ENCODE assay signal across 1 cellular context in the genomic region with DNA sequence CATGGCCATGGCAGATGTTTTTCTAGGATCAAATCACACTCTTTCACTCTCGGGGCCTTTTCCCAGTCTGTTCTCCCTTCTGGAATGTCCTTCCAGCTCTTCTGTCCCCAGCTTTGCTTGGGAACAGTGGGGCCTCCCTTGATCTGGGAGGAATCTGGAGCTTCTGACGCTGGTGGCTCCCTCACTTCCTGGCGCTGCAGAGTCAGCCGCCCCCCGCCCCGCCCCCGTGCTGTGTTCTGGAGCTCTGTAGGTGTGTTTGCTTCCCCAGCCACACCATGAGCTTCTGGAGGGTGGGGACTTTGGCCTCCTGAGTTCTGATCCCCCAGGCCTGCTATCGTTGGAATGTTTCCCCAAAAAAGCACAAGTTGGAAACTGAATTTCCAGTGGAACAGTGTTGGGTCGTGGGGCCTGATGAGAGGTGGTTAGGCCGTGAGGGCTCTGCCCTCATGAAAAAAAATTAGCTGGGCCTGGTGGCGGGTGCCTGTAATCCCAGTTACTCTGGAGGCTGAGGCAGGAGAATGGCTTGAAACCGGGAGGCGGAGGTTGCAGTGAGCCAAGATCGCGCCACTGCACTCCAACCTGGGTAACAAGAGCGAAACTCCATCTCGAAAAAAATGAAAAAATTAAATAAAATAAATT.
TF ChIP-seq lines count a peak whose summit lies in the region.

No MANE protein-coding gene starts in this region.

TF ChIP-seq in HepG2, 621 proteins besides CTCF, POLR2A, EP300 and RAD21 (continued from another document and continues in another):
- TF ChIP-seq SRSF9 (IDR thresholded peaks at IDR 0.05; ENCODE audit: borderline replicate concordance, insufficient read depth, low read depth, low read length, poor library complexity, severe bottlenecking) (no peak), ZNF546 (CRISPR knock-in tag; conservative IDR thresholded peaks at IDR 0.05) (no peak), RBM39 (IDR thresholded peaks at IDR 0.05; ENCODE audit: low read depth, low read length, poor library complexity, severe bottlenecking) (no peak), KDM6A (CRISPR knock-in tag; IDR thresholded peaks at IDR 0.05; ENCODE audit: low read depth) (no peak), ZNF775 (CRISPR knock-in tag; IDR thresholded peaks at IDR 0.05; ENCODE audit: borderline replicate concordance) (no peak), PRMT3 (CRISPR knock-in tag; IDR thresholded peaks at IDR 0.05; ENCODE audit: borderline replicate concordance, low read depth) (no peak), ZNF850 (CRISPR knock-in tag; conservative IDR thresholded peaks at IDR 0.05) (no peak), ZNF614 (CRISPR knock-in tag; IDR thresholded peaks at IDR 0.05; ENCODE audit: borderline replicate concordance) (0 out of 2 replicates have a peak, but pooled peaks have one; percentile 26), ASH2L (IDR thresholded peaks at IDR 0.05; ENCODE audit: insufficient read length, low read depth, low read length) (peak; percentile 44), MYNN (CRISPR knock-in tag; IDR thresholded peaks at IDR 0.05; ENCODE audit: low read depth) (no peak), MAF1 (CRISPR knock-in tag; IDR thresholded peaks at IDR 0.05; ENCODE audit: borderline replicate concordance) (no peak), AGO2 (optimal IDR thresholded peaks at IDR 0.05; ENCODE audit: low read depth, low read length) (no peak), IKZF1 (IDR thresholded peaks at IDR 0.05) (no peak), ZNF274 (CRISPR knock-in tag; IDR thresholded peaks at IDR 0.05) (no peak), ZNF563 (CRISPR knock-in tag; IDR thresholded peaks at IDR 0.05) (no peak), EED (CRISPR knock-in tag; IDR thresholded peaks at IDR 0.05) (no peak), ZSCAN29 (CRISPR knock-in tag; conservative IDR thresholded peaks at IDR 0.05) (peak; percentile 58; the same call in 1 of the 2 replicates), ZFP82 (CRISPR knock-in tag; IDR thresholded peaks at IDR 0.05; ENCODE audit: borderline replicate concordance) (no peak), TBX2 (CRISPR knock-in tag; IDR thresholded peaks at IDR 0.05; ENCODE audit: borderline replicate concordance) (peak; percentile 67), JUN (CRISPR knock-in tag; IDR thresholded peaks at IDR 0.05) (no peak), RFX3 (CRISPR knock-in tag; IDR thresholded peaks at IDR 0.05) (no peak), CEBPB (IDR thresholded peaks at IDR 0.05; ENCODE audit: borderline replicate concordance, low read depth, low read length) (no peak), ZFP36L2 (CRISPR knock-in tag; IDR thresholded peaks at IDR 0.05) (no peak), CCDC6 (CRISPR knock-in tag; IDR thresholded peaks at IDR 0.05) (no peak)
- TF ChIP-seq, protein P1, sequence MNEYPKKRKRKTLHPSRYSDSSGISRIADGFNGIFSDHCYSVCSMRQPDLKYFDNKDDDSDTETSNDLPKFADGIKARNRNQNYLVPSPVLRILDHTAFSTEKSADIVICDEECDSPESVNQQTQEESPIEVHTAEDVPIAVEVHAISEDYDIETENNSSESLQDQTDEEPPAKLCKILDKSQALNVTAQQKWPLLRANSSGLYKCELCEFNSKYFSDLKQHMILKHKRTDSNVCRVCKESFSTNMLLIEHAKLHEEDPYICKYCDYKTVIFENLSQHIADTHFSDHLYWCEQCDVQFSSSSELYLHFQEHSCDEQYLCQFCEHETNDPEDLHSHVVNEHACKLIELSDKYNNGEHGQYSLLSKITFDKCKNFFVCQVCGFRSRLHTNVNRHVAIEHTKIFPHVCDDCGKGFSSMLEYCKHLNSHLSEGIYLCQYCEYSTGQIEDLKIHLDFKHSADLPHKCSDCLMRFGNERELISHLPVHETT (CRISPR knock-in tag; conservative IDR thresholded peaks at IDR 0.05), result no peak
- TF ChIP-seq, protein P2, sequence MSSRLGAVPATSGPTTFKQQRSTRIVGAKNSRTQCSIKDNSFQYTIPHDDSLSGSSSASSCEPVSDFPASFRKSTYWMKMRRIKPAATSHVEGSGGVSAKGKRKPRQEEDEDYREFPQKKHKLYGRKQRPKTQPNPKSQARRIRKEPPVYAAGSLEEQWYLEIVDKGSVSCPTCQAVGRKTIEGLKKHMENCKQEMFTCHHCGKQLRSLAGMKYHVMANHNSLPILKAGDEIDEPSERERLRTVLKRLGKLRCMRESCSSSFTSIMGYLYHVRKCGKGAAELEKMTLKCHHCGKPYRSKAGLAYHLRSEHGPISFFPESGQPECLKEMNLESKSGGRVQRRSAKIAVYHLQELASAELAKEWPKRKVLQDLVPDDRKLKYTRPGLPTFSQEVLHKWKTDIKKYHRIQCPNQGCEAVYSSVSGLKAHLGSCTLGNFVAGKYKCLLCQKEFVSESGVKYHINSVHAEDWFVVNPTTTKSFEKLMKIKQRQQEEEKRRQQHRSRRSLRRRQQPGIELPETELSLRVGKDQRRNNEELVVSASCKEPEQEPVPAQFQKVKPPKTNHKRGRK (CRISPR knock-in tag; IDR thresholded peaks at IDR 0.05), result no peak
- TF ChIP-seq, protein P3, sequence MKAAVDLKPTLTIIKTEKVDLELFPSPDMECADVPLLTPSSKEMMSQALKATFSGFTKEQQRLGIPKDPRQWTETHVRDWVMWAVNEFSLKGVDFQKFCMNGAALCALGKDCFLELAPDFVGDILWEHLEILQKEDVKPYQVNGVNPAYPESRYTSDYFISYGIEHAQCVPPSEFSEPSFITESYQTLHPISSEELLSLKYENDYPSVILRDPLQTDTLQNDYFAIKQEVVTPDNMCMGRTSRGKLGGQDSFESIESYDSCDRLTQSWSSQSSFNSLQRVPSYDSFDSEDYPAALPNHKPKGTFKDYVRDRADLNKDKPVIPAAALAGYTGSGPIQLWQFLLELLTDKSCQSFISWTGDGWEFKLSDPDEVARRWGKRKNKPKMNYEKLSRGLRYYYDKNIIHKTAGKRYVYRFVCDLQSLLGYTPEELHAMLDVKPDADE (CRISPR knock-in tag; IDR thresholded peaks at IDR 0.05), result no peak
- TF ChIP-seq, protein P4, sequence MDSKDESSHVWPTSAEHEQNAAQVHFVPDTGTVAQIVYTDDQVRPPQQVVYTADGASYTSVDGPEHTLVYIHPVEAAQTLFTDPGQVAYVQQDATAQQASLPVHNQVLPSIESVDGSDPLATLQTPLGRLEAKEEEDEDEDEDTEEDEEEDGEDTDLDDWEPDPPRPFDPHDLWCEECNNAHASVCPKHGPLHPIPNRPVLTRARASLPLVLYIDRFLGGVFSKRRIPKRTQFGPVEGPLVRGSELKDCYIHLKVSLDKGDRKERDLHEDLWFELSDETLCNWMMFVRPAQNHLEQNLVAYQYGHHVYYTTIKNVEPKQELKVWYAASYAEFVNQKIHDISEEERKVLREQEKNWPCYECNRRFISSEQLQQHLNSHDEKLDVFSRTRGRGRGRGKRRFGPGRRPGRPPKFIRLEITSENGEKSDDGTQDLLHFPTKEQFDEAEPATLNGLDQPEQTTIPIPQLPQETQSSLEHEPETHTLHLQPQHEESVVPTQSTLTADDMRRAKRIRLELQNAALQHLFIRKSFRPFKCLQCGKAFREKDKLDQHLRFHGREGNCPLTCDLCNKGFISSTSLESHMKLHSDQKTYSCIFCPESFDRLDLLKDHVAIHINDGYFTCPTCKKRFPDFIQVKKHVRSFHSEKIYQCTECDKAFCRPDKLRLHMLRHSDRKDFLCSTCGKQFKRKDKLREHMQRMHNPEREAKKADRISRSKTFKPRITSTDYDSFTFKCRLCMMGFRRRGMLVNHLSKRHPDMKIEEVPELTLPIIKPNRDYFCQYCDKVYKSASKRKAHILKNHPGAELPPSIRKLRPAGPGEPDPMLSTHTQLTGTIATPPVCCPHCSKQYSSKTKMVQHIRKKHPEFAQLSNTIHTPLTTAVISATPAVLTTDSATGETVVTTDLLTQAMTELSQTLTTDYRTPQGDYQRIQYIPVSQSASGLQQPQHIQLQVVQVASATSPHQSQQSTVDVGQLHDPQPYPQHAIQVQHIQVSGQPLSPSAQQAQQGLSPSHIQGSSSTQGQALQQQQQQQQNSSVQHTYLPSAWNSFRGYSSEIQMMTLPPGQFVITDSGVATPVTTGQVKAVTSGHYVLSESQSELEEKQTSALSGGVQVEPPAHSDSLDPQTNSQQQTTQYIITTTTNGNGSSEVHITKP (CRISPR knock-in tag; IDR thresholded peaks at IDR 0.05; ENCODE audit: low read depth), result peak; percentile 62; the same call in 1 of the 2 replicates
- TF ChIP-seq, protein P5, sequence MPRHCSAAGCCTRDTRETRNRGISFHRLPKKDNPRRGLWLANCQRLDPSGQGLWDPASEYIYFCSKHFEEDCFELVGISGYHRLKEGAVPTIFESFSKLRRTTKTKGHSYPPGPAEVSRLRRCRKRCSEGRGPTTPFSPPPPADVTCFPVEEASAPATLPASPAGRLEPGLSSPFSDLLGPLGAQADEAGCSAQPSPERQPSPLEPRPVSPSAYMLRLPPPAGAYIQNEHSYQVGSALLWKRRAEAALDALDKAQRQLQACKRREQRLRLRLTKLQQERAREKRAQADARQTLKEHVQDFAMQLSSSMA (CRISPR knock-in tag; IDR thresholded peaks at IDR 0.05), result no peak
- TF ChIP-seq, protein P6, sequence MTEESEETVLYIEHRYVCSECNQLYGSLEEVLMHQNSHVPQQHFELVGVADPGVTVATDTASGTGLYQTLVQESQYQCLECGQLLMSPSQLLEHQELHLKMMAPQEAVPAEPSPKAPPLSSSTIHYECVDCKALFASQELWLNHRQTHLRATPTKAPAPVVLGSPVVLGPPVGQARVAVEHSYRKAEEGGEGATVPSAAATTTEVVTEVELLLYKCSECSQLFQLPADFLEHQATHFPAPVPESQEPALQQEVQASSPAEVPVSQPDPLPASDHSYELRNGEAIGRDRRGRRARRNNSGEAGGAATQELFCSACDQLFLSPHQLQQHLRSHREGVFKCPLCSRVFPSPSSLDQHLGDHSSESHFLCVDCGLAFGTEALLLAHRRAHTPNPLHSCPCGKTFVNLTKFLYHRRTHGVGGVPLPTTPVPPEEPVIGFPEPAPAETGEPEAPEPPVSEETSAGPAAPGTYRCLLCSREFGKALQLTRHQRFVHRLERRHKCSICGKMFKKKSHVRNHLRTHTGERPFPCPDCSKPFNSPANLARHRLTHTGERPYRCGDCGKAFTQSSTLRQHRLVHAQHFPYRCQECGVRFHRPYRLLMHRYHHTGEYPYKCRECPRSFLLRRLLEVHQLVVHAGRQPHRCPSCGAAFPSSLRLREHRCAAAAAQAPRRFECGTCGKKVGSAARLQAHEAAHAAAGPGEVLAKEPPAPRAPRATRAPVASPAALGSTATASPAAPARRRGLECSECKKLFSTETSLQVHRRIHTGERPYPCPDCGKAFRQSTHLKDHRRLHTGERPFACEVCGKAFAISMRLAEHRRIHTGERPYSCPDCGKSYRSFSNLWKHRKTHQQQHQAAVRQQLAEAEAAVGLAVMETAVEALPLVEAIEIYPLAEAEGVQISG (CRISPR knock-in tag; IDR thresholded peaks at IDR 0.05), result peak; percentile 61; the same call in 1 of the 2 replicates
- TF ChIP-seq, protein P7, sequence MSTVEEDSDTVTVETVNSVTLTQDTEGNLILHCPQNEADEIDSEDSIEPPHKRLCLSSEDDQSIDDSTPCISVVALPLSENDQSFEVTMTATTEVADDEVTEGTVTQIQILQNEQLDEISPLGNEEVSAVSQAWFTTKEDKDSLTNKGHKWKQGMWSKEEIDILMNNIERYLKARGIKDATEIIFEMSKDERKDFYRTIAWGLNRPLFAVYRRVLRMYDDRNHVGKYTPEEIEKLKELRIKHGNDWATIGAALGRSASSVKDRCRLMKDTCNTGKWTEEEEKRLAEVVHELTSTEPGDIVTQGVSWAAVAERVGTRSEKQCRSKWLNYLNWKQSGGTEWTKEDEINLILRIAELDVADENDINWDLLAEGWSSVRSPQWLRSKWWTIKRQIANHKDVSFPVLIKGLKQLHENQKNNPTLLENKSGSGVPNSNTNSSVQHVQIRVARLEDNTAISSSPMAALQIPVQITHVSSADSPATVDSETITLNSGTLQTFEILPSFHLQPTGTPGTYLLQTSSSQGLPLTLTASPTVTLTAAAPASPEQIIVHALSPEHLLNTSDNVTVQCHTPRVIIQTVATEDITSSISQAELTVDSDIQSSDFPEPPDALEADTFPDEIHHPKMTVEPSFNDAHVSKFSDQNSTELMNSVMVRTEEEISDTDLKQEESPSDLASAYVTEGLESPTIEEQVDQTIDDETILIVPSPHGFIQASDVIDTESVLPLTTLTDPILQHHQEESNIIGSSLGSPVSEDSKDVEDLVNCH (CRISPR knock-in tag; IDR thresholded peaks at IDR 0.05), result no peak
- TF ChIP-seq, protein P8, sequence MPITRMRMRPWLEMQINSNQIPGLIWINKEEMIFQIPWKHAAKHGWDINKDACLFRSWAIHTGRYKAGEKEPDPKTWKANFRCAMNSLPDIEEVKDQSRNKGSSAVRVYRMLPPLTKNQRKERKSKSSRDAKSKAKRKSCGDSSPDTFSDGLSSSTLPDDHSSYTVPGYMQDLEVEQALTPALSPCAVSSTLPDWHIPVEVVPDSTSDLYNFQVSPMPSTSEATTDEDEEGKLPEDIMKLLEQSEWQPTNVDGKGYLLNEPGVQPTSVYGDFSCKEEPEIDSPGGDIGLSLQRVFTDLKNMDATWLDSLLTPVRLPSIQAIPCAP (CRISPR knock-in tag; IDR thresholded peaks at IDR 0.05; ENCODE audit: low read depth), result no peak
- TF ChIP-seq, protein P9, sequence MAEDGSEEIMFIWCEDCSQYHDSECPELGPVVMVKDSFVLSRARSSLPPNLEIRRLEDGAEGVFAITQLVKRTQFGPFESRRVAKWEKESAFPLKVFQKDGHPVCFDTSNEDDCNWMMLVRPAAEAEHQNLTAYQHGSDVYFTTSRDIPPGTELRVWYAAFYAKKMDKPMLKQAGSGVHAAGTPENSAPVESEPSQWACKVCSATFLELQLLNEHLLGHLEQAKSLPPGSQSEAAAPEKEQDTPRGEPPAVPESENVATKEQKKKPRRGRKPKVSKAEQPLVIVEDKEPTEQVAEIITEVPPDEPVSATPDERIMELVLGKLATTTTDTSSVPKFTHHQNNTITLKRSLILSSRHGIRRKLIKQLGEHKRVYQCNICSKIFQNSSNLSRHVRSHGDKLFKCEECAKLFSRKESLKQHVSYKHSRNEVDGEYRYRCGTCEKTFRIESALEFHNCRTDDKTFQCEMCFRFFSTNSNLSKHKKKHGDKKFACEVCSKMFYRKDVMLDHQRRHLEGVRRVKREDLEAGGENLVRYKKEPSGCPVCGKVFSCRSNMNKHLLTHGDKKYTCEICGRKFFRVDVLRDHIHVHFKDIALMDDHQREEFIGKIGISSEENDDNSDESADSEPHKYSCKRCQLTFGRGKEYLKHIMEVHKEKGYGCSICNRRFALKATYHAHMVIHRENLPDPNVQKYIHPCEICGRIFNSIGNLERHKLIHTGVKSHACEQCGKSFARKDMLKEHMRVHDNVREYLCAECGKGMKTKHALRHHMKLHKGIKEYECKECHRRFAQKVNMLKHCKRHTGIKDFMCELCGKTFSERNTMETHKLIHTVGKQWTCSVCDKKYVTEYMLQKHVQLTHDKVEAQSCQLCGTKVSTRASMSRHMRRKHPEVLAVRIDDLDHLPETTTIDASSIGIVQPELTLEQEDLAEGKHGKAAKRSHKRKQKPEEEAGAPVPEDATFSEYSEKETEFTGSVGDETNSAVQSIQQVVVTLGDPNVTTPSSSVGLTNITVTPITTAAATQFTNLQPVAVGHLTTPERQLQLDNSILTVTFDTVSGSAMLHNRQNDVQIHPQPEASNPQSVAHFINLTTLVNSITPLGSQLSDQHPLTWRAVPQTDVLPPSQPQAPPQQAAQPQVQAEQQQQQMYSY (CRISPR knock-in tag; IDR thresholded peaks at IDR 0.05), result no peak
- TF ChIP-seq, protein P10, sequence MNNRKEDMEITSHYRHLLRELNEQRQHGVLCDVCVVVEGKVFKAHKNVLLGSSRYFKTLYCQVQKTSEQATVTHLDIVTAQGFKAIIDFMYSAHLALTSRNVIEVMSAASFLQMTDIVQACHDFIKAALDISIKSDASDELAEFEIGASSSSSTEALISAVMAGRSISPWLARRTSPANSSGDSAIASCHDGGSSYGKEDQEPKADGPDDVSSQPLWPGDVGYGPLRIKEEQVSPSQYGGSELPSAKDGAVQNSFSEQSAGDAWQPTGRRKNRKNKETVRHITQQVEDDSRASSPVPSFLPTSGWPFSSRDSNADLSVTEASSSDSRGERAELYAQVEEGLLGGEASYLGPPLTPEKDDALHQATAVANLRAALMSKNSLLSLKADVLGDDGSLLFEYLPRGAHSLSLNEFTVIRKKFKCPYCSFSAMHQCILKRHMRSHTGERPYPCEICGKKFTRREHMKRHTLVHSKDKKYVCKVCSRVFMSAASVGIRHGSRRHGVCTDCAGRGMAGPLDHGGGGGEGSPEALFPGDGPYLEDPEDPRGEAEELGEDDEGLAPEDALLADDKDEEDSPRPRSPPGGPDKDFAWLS (CRISPR knock-in tag; IDR thresholded peaks at IDR 0.05; ENCODE audit: borderline replicate concordance), result no peak; the same call in 1 of the 2 replicates
